Comparison of ENCODE assay signal across 8 cellular contexts in the genomic region with DNA sequence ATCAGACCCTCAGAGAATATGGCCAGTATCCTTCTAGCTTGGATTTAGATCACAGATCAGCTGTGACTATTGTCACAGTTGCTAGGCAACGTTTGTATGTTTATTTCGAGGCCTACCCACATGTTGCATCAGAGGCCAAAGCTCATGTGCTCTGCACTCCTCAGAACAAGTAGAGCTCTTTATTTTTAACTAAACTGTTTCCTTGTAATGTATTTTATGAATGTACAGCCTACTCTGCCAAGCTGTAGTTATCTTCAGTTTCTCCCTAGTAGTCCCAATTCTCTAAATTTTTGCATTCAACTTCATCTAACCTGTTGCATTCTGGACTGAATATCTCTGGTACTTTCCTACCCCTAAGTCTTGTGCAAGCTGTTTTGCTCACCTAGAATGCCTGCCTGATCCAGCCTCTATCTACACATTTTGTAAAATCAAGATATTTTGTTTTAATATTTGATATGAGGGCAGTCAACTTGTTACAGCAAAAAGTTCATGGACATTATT. TPM values are rescaled to one million over a fixed set of nuclear protein-coding genes. Genes with fewer than 3 reads are reported as not detected.
DNase-seq lines count a peak whose midpoint lies in the region; ATAC-seq and TF ChIP-seq lines count a peak whose summit lies in the region.

No MANE protein-coding gene starts in this region.

- H3K27ac ChIP-seq in cardiac muscle cell (no peak overlapping the region), gastrocnemius medialis (peak overlapping the region; percentile 94 to 99 (median 98)), A673 (ENCODE audit: low read depth, low read length, poor library complexity, severe bottlenecking) (no peak overlapping the region)

- H3K4me1 ChIP-seq in cardiac muscle cell (ENCODE audit: low read depth) (peaks cover 24% of the 10 kb centered on the region), gastrocnemius medialis (peaks cover 83 to 96% of the 10 kb centered on the region in 2 donors), A673 (ENCODE audit: insufficient read depth, low read length, poor library complexity, severe bottlenecking) (peaks cover 27% of the 10 kb centered on the region)

- DNase-seq in activated naive CD4-positive, alpha-beta T cell treated with Interleukin-2 at 50 U/mL for 16 hours: peak; percentile 33
- no peak for DNase-seq in activated naive CD4-positive, alpha-beta T cell treated with anti-CD3 and anti-CD28 coated beads, Interleukin-2, amount 50 U/mL, for 16 hours
- DNase-seq in HuH-7.5 (ENCODE audit: low spot score) (peak; percentile 28), cardiac muscle cell (ENCODE audit: low read depth in 1 of 2, low spot score in 1 of 2) (peak; percentile 34 to 92), gastrocnemius medialis (peak; percentile 78 to 79), A673 (ENCODE audit: low spot score) (no peak)
- DNase-seq in activated CD8-positive, alpha-beta T cell treated with anti-CD3 and anti-CD28 coated beads, Interleukin-2, amount 10 ng/mL, durations not matched to agents 7 days and 5 days: peak; percentile 40

- H3K4me3 Mint-ChIP-seq in activated CD8-positive, alpha-beta T cell treated with anti-CD3 and anti-CD28 coated beads, Interleukin-2, amount 10 ng/mL, durations not matched to agents 7 days and 5 days: no peak overlapping the region

- H3K36me3 Mint-ChIP-seq in activated CD8-positive, alpha-beta T cell treated with anti-CD3 and anti-CD28 coated beads, Interleukin-2, amount 10 ng/mL, durations not matched to agents 7 days and 5 days (ENCODE audit: low read depth): peaks cover 11% of the 10 kb centered on the region

- peak; percentile 74 for ATAC-seq in activated CD8-positive, alpha-beta T cell treated with anti-CD3 and anti-CD28 coated beads, Interleukin-2, amount 10 ng/mL, durations not matched to agents 7 days and 5 days
- ATAC-seq in gastrocnemius medialis: peak; percentile 94 to 96
- ATAC-seq in HG03196 (IDR thresholded peaks at IDR 0.05; ENCODE audit: unreplicated experiment): no peak

- H3K27ac Mint-ChIP-seq in activated CD8-positive, alpha-beta T cell treated with anti-CD3 and anti-CD28 coated beads, Interleukin-2, amount 10 ng/mL, durations not matched to agents 7 days and 5 days: no peak overlapping the region

- CTCF ChIA-PET in activated CD8-positive, alpha-beta T cell treated with anti-CD3 and anti-CD28 coated beads, Interleukin-2, amount 10 ng/mL, durations not matched to agents 7 days and 5 days (lab: Charles Lee): interaction anchor here (0.5 to 1.8 kb wide), 8 partner anchors 12 to 597 kb away, joined by 3 to 6 read pairs (median 4); no protein-coding TSS in a partner anchor
- CTCF ChIA-PET in A673 (lab: Charles Lee): interaction anchor here (1.3 kb wide), 1 partner anchor 13 kb away, joined by 5 read pairs; no protein-coding TSS in a partner anchor

- no peaks in the 10 kb centered on the region for H3K27me3 Mint-ChIP-seq in activated CD8-positive, alpha-beta T cell treated with anti-CD3 and anti-CD28 coated beads, Interleukin-2, amount 10 ng/mL, durations not matched to agents 7 days and 5 days (ENCODE audit: low read depth)

- POLR2A ChIA-PET in activated CD8-positive, alpha-beta T cell treated with anti-CD3 and anti-CD28 coated beads, Interleukin-2, amount 10 ng/mL, durations not matched to agents 7 days and 5 days (lab: Charles Lee): interaction anchor here (0.6 to 1.1 kb wide), 2 partner anchors 93 to 633 kb away, joined by 3 read pairs; partner anchors contain the start of gene ERAP1
- POLR2A ChIA-PET in A673 (lab: Charles Lee; ENCODE audit: low non-redundant PET): no interaction called here

- H3K9me3 ChIP-seq in cardiac muscle cell (ENCODE audit: low read depth) (no peaks in the 10 kb centered on the region), gastrocnemius medialis (no peaks in the 10 kb centered on the region), A673 (ENCODE audit: low read depth, low read length, poor library complexity, severe bottlenecking) (no peaks in the 10 kb centered on the region)

- no peaks in the 10 kb centered on the region for H3K9me3 Mint-ChIP-seq in activated CD8-positive, alpha-beta T cell treated with anti-CD3 and anti-CD28 coated beads, Interleukin-2, amount 10 ng/mL, durations not matched to agents 7 days and 5 days (ENCODE audit: insufficient read depth)

- TF ChIP-seq POLR2A in gastrocnemius medialis (IDR thresholded peaks at IDR 0.05): no peak

- intact Hi-C loops in gastrocnemius medialis (cut with DNase I; ENCODE audit: low total_unique reads): no loop called here
- intact Hi-C loops in A673 (cut with micrococcal nuclease; ENCODE audit: unreplicated experiment): no loop called here

- BruUV-seq in A673 (replicated peaks; lab: Mats Ljungman, UMichigan): no TSS peak

- in situ Hi-C loops in gastrocnemius medialis (cut with MboI; ENCODE audit: low sequenced_read_pairs in 4 of 4): loop anchor here in 2 of 4 donors (25.0 kb wide), 2 partner anchors 853 to 878 kb away; no protein-coding TSS in a partner anchor

- TF ChIP-seq CTCF in cardiac muscle cell (IDR thresholded peaks at IDR 0.05; ENCODE audit: low read depth, low read length) (no peak), gastrocnemius medialis (IDR thresholded peaks at IDR 0.05 in 4 of 5, conservative IDR thresholded peaks at IDR 0.05 in 1 of 5) (no peak), A673 (conservative IDR thresholded peaks at IDR 0.05; ENCODE audit: low read depth, low read length) (no peak)

- H3K4me3 ChIP-seq in cardiac muscle cell (no peak overlapping the region), gastrocnemius medialis (no peak overlapping the region), A673 (ENCODE audit: low read depth, low read length, poor library complexity, severe bottlenecking) (no peak overlapping the region)

- H3K27me3 ChIP-seq in cardiac muscle cell (no peaks in the 10 kb centered on the region), gastrocnemius medialis (no peaks in the 10 kb centered on the region), A673 (replicated peaks; ENCODE audit: insufficient read depth, low read depth, low read length, poor library complexity) (no peaks in the 10 kb centered on the region)

- H3K4me1 Mint-ChIP-seq in activated CD8-positive, alpha-beta T cell treated with anti-CD3 and anti-CD28 coated beads, Interleukin-2, amount 10 ng/mL, durations not matched to agents 7 days and 5 days (ENCODE audit: low read depth): peaks cover 25% of the 10 kb centered on the region

- no peaks in the 10 kb centered on the region for H3K36me3 ChIP-seq in cardiac muscle cell
- H3K36me3 ChIP-seq in gastrocnemius medialis: no peaks in the 10 kb centered on the region
- no peaks in the 10 kb centered on the region for H3K36me3 ChIP-seq in A673 (ENCODE audit: insufficient read depth, low read length, poor library complexity, severe bottlenecking)

RNA-seq across cellular contexts. Expression of gene CAST, which starts 52.8 kb away (rescaled TPM):
- 100 to 1,000 TPM; 149 to 152 TPM for total RNA-seq in activated CD8-positive, alpha-beta T cell treated with anti-CD3 and anti-CD28 coated beads, Interleukin-2, amount 10 ng/mL, durations not matched to agents 7 days and 5 days
- total RNA-seq in cardiac muscle cell (83.0 and 101 TPM in 2 replicates), gastrocnemius medialis (100 to 1,000 TPM; 321 to 971 (median 445) TPM), A673 (2021) (66.8 and 72.5 TPM in 2 replicates)
- 85.2 and 94.5 TPM in 2 replicates for polyA plus RNA-seq in cardiac muscle cell

Comparison
In these comparisons a context has a peak if more than half of its experiments do, and no peak if none do; other contexts are left out.
1. DNase-seq: peak in activated naive CD4-positive, alpha-beta T cell treated with Interleukin-2 at 50 U/mL for 16 hours (single experiment), HuH-7.5 (single experiment), activated CD8-positive, alpha-beta T cell treated with anti-CD3 and anti-CD28 coated beads, Interleukin-2, amount 10 ng/mL, durations not matched to agents 7 days and 5 days (single experiment), cardiac muscle cell (2 of 2) and gastrocnemius medialis (2 of 2); none in activated naive CD4-positive, alpha-beta T cell treated with anti-CD3 and anti-CD28 coated beads, Interleukin-2, amount 50 U/mL, for 16 hours (single experiment) and A673 (single experiment).
2. H3K27ac ChIP-seq: peak in gastrocnemius medialis (4 of 4); none in cardiac muscle cell (single experiment) and A673 (single experiment).